Comparison of ENCODE assay signal across 19 cellular contexts in the genomic region with DNA sequence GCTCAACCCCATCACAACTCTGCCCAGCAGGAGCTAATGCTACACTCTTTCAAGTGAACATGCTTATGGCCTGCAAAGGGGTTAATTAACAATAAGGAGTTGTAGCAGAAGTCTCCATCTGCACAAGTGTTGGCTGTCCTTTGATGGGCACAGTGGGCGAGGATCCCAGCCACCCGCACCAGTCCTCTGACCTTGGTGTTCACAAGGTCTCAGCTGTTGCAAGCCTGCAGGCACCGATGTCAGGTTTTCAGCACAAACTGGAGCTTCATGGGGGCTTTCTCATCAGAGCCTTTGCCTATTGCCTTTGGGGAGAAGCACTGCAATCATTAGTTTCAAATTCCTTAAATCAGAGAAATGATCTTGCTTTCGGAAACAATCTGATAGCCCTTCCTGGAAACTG.
DNase-seq lines count a peak whose midpoint lies in the region; ATAC-seq and TF ChIP-seq lines count a peak whose summit lies in the region.
"Had no signal": no experiment of that assay in that cellular context is flagged by ENCODE, and none has a peak within 500 bp of the region (broad histone marks: within the 10 kb centered on the region; RNA-seq: fewer than 3 reads in every experiment).

No MANE protein-coding gene starts in this region.

- no TSS peak for BruUV-seq in A673 (replicated peaks; lab: Mats Ljungman, UMichigan)

- H3K27ac ChIP-seq in left ventricle myocardium inferior (replicated peaks) (no peak overlapping the region), mesendoderm (ENCODE audit: low read depth, low read length) (no peak overlapping the region), trophoblast cell (ENCODE audit: low read depth, low read length) (no peak overlapping the region), A673 (ENCODE audit: low read depth, low read length, poor library complexity, severe bottlenecking) (no peak overlapping the region)
- H3K27ac ChIP-seq: A549 had no signal

- no peaks in the 10 kb centered on the region for H3K36me3 ChIP-seq in left ventricle myocardium inferior
- no peaks in the 10 kb centered on the region for H3K36me3 ChIP-seq in mesendoderm (ENCODE audit: control insufficient read depth, insufficient read depth, low read length)
- H3K36me3 ChIP-seq in trophoblast cell (ENCODE audit: control insufficient read depth in 1 of 2, insufficient read depth in 2 of 2, low read length in 2 of 2) = no peaks in the 10 kb centered on the region
- no peaks in the 10 kb centered on the region for H3K36me3 ChIP-seq in A673 (ENCODE audit: insufficient read depth, low read length, poor library complexity, severe bottlenecking)
- H3K36me3 ChIP-seq: HAP-1 had no signal

- H4K91ac ChIP-seq in trophoblast cell (ENCODE audit: low read depth, low read length) = no peak overlapping the region

- ATAC-seq in left ventricle myocardium superior (no peak), HG02852 (IDR thresholded peaks at IDR 0.05; ENCODE audit: unreplicated experiment) (no peak)
- ATAC-seq: A549 had no signal

- H3K9ac ChIP-seq in mesendoderm (ENCODE audit: low read length) (no peak overlapping the region), trophoblast cell (ENCODE audit: low read length) (peak overlapping the region; percentile 74)

- H3K4me1 ChIP-seq in left ventricle myocardium inferior (peaks cover 33% of the 10 kb centered on the region), mesendoderm (ENCODE audit: control insufficient read depth, low read depth, low read length) (peaks cover 2% of the 10 kb centered on the region), trophoblast cell (ENCODE audit: control insufficient read depth in 1 of 2, insufficient read depth in 2 of 2, low read length in 2 of 2) (no peaks in the 10 kb centered on the region), A673 (ENCODE audit: insufficient read depth, low read length, poor library complexity, severe bottlenecking) (no peaks in the 10 kb centered on the region)
- H3K4me1 ChIP-seq: A549 had no signal

- peak overlapping the region; percentile 3 for H2BK120ac ChIP-seq in mesendoderm (ENCODE audit: low read depth, low read length)
- H2BK120ac ChIP-seq in trophoblast cell (ENCODE audit: insufficient read depth, low read length, poor library complexity) = no peak overlapping the region

- no peak overlapping the region for H3K4me2 ChIP-seq in mesendoderm (ENCODE audit: low read length)
- H3K4me2 ChIP-seq in trophoblast cell (ENCODE audit: low read length) = no peak overlapping the region
- H3K4me2 ChIP-seq: A549 had no signal

- no CpG with 5 or more reads among the region's 4 CpGs for WGBS in mesendoderm (ENCODE audit: extremely low coverage, insufficient coverage, low lambda C conversion rate)
- no CpG with 5 or more reads among the region's 4 CpGs for WGBS in trophoblast cell (ENCODE audit: extremely low coverage, insufficient coverage, insufficient read length)

- H3K14ac ChIP-seq in trophoblast cell (ENCODE audit: low read length) = no peak overlapping the region

- H2AK5ac ChIP-seq in mesendoderm (ENCODE audit: low read length) = no peak overlapping the region
- H2AK5ac ChIP-seq in trophoblast cell (ENCODE audit: low read length) = no peak overlapping the region

- H2BK5ac ChIP-seq in mesendoderm (ENCODE audit: low read length) = no peak overlapping the region
- H2BK5ac ChIP-seq in trophoblast cell (ENCODE audit: low read depth, low read length, poor library complexity) = no peak overlapping the region

- CTCF ChIA-PET in A673 (lab: Charles Lee) = no interaction called here

- no peak overlapping the region for H3K23ac ChIP-seq in mesendoderm (ENCODE audit: low read length)
- H3K23ac ChIP-seq in trophoblast cell (ENCODE audit: low read length) = no peak overlapping the region

- TF ChIP-seq CTCF in left ventricle myocardium inferior (IDR thresholded peaks at IDR 0.05; ENCODE audit: borderline replicate concordance) = no peak
- no peak for TF ChIP-seq CTCF in A673 (conservative IDR thresholded peaks at IDR 0.05; ENCODE audit: low read depth, low read length)

- H3K79me1 ChIP-seq in mesendoderm (ENCODE audit: low read length) = no peaks in the 10 kb centered on the region
- H3K79me1 ChIP-seq in trophoblast cell (ENCODE audit: low read length) = no peaks in the 10 kb centered on the region

- intact Hi-C loops in left ventricle myocardium superior (cut with micrococcal nuclease) = no loop called here
- intact Hi-C loops in left ventricle myocardium inferior (cut with micrococcal nuclease) = no loop called here
- intact Hi-C loops in A673 (cut with micrococcal nuclease; ENCODE audit: unreplicated experiment) = no loop called here

- H3K4ac ChIP-seq in mesendoderm (ENCODE audit: low read depth, low read length) = no peak overlapping the region
- no peak overlapping the region for H3K4ac ChIP-seq in trophoblast cell (ENCODE audit: low read depth, low read length)

- H3K79me2 ChIP-seq in mesendoderm (ENCODE audit: control insufficient read depth, insufficient read depth, low read length) (no peaks in the 10 kb centered on the region), trophoblast cell (ENCODE audit: control insufficient read depth, insufficient read depth, low read length, poor library complexity) (no peaks in the 10 kb centered on the region)

- H3K4me3 ChIP-seq in left ventricle myocardium inferior (no peak overlapping the region), mesendoderm (ENCODE audit: low read length) (no peak overlapping the region), trophoblast cell (ENCODE audit: low read depth, low read length) (no peak overlapping the region), A673 (ENCODE audit: low read depth, low read length, poor library complexity, severe bottlenecking) (no peak overlapping the region)
- H3K4me3 ChIP-seq: A549, HAP-1 had no signal

- no peak overlapping the region for H3K56ac ChIP-seq in mesendoderm (ENCODE audit: low read length)

- H2BK12ac ChIP-seq in trophoblast cell (ENCODE audit: low read length) = no peak overlapping the region

- no peak overlapping the region for H2AFZ ChIP-seq in trophoblast cell (ENCODE audit: insufficient read depth, low read length, poor library complexity)

- no peak overlapping the region for H4K5ac ChIP-seq in mesendoderm (ENCODE audit: low read length)

- H3K27me3 ChIP-seq in left ventricle myocardium inferior (ENCODE audit: low read depth) (no peaks in the 10 kb centered on the region), mesendoderm (ENCODE audit: insufficient read depth, low read length, poor library complexity) (no peaks in the 10 kb centered on the region), trophoblast cell (ENCODE audit: insufficient read depth, low read length) (no peaks in the 10 kb centered on the region), A673 (replicated peaks; ENCODE audit: insufficient read depth, low read depth, low read length, poor library complexity) (no peaks in the 10 kb centered on the region)

- POLR2A ChIA-PET in A673 (lab: Charles Lee; ENCODE audit: low non-redundant PET) = no interaction called here

- no peak overlapping the region for H2BK15ac ChIP-seq in mesendoderm (replicated peaks; ENCODE audit: low read depth)

- H4K8ac ChIP-seq in mesendoderm (ENCODE audit: low read depth, low read length) (no peak overlapping the region), trophoblast cell (ENCODE audit: low read depth, low read length) (no peak overlapping the region)

- H3K9me3 ChIP-seq in left ventricle myocardium inferior (replicated peaks) = no peaks in the 10 kb centered on the region
- no peaks in the 10 kb centered on the region for H3K9me3 ChIP-seq in trophoblast cell (ENCODE audit: insufficient read depth, low read depth, low read length)
- H3K9me3 ChIP-seq in A673 (ENCODE audit: low read depth, low read length, poor library complexity, severe bottlenecking) = no peaks in the 10 kb centered on the region
- H3K9me3 ChIP-seq: A549, HAP-1 had no signal

- H3K18ac ChIP-seq in mesendoderm (ENCODE audit: low read length) (peak overlapping the region; percentile 8), trophoblast cell (ENCODE audit: low read length) (no peak overlapping the region)

- peak; percentile 35 for DNase-seq in left ventricle myocardium superior
- no peak for DNase-seq in left ventricle myocardium inferior
- no peak for DNase-seq in mesendoderm
- DNase-seq in trophoblast cell = no peak
- DNase-seq in A673 (ENCODE audit: low spot score) = no peak
- no peak for DNase-seq in Kasumi-1 (lab: John Stamatoyannopoulos, UW)
- DNase-seq: 8988T; C1 segment of cervical spinal cord; Calu3; CD4-positive, alpha-beta memory T cell; COR-L47; DMS53; DMS79 treated with DMSO at 0.1 percent for 48 hours; GF-D8; GOT3; HFFc6 had no signal

- no peak overlapping the region for H4K12ac ChIP-seq in trophoblast cell (ENCODE audit: low read depth, low read length)
